In genomic region chr15:43360821-43361220, GRCh38 we compare ENCODE assay signal across 32 cellular contexts. TPM values are rescaled to one million over a fixed set of nuclear protein-coding genes. Genes with fewer than 3 reads are reported as not detected.
"Had no signal": no experiment of that assay in that cellular context is flagged by ENCODE, and none has a peak within 500 bp of the region (broad histone marks: within the 10 kb centered on the region; RNA-seq: fewer than 3 reads in every experiment).

No MANE protein-coding gene starts in this region.

- H3K4me3 Mint-ChIP-seq: activated CD8-positive, alpha-beta T cell treated with anti-CD3 and anti-CD28 coated beads, Interleukin-2, amount 10 ng/mL, durations not matched to agents 7 days and 5 days; activated naive CD8-positive, alpha-beta T cell treated with anti-CD3 and anti-CD28 coated beads, Interleukin-2, amount 50 U/mL, for 24 hours; activated T-cell treated with anti-CD3 and anti-CD28 coated beads, Interleukin-2, amount 50 U/mL, for 24 hours; activated T-helper 1 cell treated with anti-CD3 and anti-CD28 coated beads, Interleukin-12 subunit alpha, Interleukin-12 subunit beta, Interleukin-2, Interleukin-4 antibody, amounts not matched to agents 30 ng/mL and 10 ng/mL and 1 ng/mL, durations not matched to agents 14 hours and 24 hours and 36 hours; brain; T-helper 1 cell treated with Interleukin-12 subunit alpha and Interleukin-12 subunit beta and Interleukin-4 antibody, amounts not matched to agents 30 μg/mL and 1 μg/mL, for 36 hours; WTC11 had no signal

- ATAC-seq: activated CD8-positive, alpha-beta T cell treated with anti-CD3 and anti-CD28 coated beads, Interleukin-2, amount 10 ng/mL, durations not matched to agents 7 days and 5 days; activated naive CD4-positive, alpha-beta T cell treated with anti-CD3 and anti-CD28 coated beads, Interleukin-2, amount 50 U/mL, for 72 hours; activated naive CD8-positive, alpha-beta T cell treated with anti-CD3 and anti-CD28 coated beads, Interleukin-2, amount 50 U/mL, for 24 hours; WTC11 had no signal

- FAIRE-seq: astrocyte had no signal

- DNase-seq: activated CD4-positive, alpha-beta T cell treated with anti-CD3 and anti-CD28 coated beads for 48 hours; activated CD4-positive, alpha-beta T cell treated with anti-CD3 and anti-CD28 coated beads, Interleukin-2, amount 50 U/mL, for 4 hours; activated CD4-positive, CD25-positive, alpha-beta regulatory T cell treated with anti-CD3 and anti-CD28 coated beads, Interleukin-2, amount 50 U/mL, for 72 hours; activated CD8-positive, alpha-beta T cell treated with anti-CD3 and anti-CD28 coated beads, Interleukin-2, amount 10 ng/mL, durations not matched to agents 7 days and 5 days; activated effector memory CD4-positive, alpha-beta T cell treated with Interleukin-2 at 50 U/mL for 16 hours; activated naive CD4-positive, alpha-beta T cell treated with Interleukin-2 at 50 U/mL for 16 hours; activated naive CD8-positive, alpha-beta T cell treated with anti-CD3 and anti-CD28 coated beads, Interleukin-2, amount 50 U/mL, for 24 hours; activated T-cell treated with anti-CD3 and anti-CD28 coated beads, Interleukin-2, amount 50 U/mL, for 24 hours; amygdala; MV-4-11; NCI-H1092 treated with DMSO at 0.1 percent for 48 hours; NCI-H1417 treated with DMSO at 0.1 percent for 48 hours; NCI-H1694; NCI-H2029 treated with DMSO at 0.1 percent for 48 hours; NCI-H345; NCI-H510A; NCI-H526 treated with DMSO at 0.1 percent for 48 hours; NCI-H82; NK-92 treated with Interleukin-12 subunit alpha and Interleukin-12 subunit beta, amount 100 ng/mL, for 24 hours; Peyer's patch; Right ventricle myocardium superior; T-helper 9 cell had no signal

- H3K27ac ChIP-seq: KMS-11, Peyer's patch, RWPE1, SJSA1 had no signal

- H3K4me2 ChIP-seq: KMS-11 had no signal

- H3K27ac Mint-ChIP-seq: activated CD8-positive, alpha-beta T cell treated with anti-CD3 and anti-CD28 coated beads, Interleukin-2, amount 10 ng/mL, durations not matched to agents 7 days and 5 days; activated naive CD4-positive, alpha-beta T cell treated with anti-CD3 and anti-CD28 coated beads, Interleukin-2, amount 50 U/mL, for 72 hours; activated naive CD8-positive, alpha-beta T cell treated with anti-CD3 and anti-CD28 coated beads, Interleukin-2, amount 50 U/mL, for 24 hours; activated T-cell treated with anti-CD3 and anti-CD28 coated beads, Interleukin-2, amount 50 U/mL, for 24 hours; activated T-helper 1 cell treated with anti-CD3 and anti-CD28 coated beads, Interleukin-12 subunit alpha, Interleukin-12 subunit beta, Interleukin-2, Interleukin-4 antibody, amounts not matched to agents 30 ng/mL and 10 ng/mL and 1 ng/mL, durations not matched to agents 14 hours and 24 hours and 36 hours; brain; T-helper 1 cell treated with Interleukin-12 subunit alpha and Interleukin-12 subunit beta and Interleukin-4 antibody, amounts not matched to agents 30 μg/mL and 1 μg/mL, for 36 hours; WTC11 had no signal

- H3K4me3 ChIP-seq: Peyer's patch, SJSA1 had no signal

- H3K27me3 Mint-ChIP-seq: activated naive CD8-positive, alpha-beta T cell treated with anti-CD3 and anti-CD28 coated beads, Interleukin-2, amount 50 U/mL, for 24 hours; activated T-cell treated with anti-CD3 and anti-CD28 coated beads, Interleukin-2, amount 50 U/mL, for 24 hours had no signal

- H3K4me1 ChIP-seq: Peyer's patch, SJSA1 had no signal

- H3K4me1 Mint-ChIP-seq: WTC11 had no signal

- H3K27me3 ChIP-seq: Peyer's patch, SJSA1 had no signal

- H3K9ac ChIP-seq: KMS-11 had no signal

RNA-seq across cellular contexts. Expression of gene TGM7, which starts 58.8 kb away (rescaled TPM):
- total RNA-seq: activated CD8-positive, alpha-beta T cell treated with anti-CD3 and anti-CD28 coated beads, Interleukin-2, amount 10 ng/mL, durations not matched to agents 7 days and 5 days; activated naive CD4-positive, alpha-beta T cell treated with anti-CD3 and anti-CD28 coated beads, Interleukin-2, amount 50 U/mL, for 72 hours; activated T-helper 1 cell treated with anti-CD3 and anti-CD28 coated beads, Interleukin-12 subunit alpha, Interleukin-12 subunit beta, Interleukin-2, Interleukin-4 antibody, amounts not matched to agents 30 ng/mL and 10 ng/mL and 1 ng/mL, durations not matched to agents 14 hours and 24 hours and 36 hours; astrocyte; MCF 10A; Peyer's patch; Right ventricle myocardium superior; SJSA1; WTC11 had no signal
